In genomic region chr3:42657675-42658074, GRCh38 we compare ENCODE assay signal across 19 cellular contexts. TPM values are rescaled to one million over a fixed set of nuclear protein-coding genes. Genes with fewer than 3 reads are reported as not detected.
DNase-seq lines count a peak whose midpoint lies in the region; ATAC-seq and TF ChIP-seq lines count a peak whose summit lies in the region.
"Had no signal": no experiment of that assay in that cellular context is flagged by ENCODE, and none has a peak within 500 bp of the region (broad histone marks: within the 10 kb centered on the region; RNA-seq: fewer than 3 reads in every experiment).

No MANE protein-coding gene starts in this region.

- TF ChIP-seq EP300 in sigmoid colon (IDR thresholded peaks at IDR 0.05) (no peak), stomach (IDR thresholded peaks at IDR 0.05) (no peak)

- H3K36me3 Mint-ChIP-seq in brain, result no peaks in the 10 kb centered on the region
- H3K36me3 Mint-ChIP-seq: activated CD8-positive, alpha-beta memory T cell treated with anti-CD3 and anti-CD28 coated beads, Interleukin-2, amount 10 ng/mL, durations not matched to agents 7 days and 5 days had no signal

- WGBS in sigmoid colon, 2 donors, result 81 to 87% methylated on average over 4 of the region's 4 CpGs
- 69 to 83% (median 81%) methylated on average over 4 of the region's 4 CpGs for WGBS in stomach, 5 donors

- TF ChIP-seq CTCF in brain (conservative IDR thresholded peaks at IDR 0.05), result no peak
- no peak for TF ChIP-seq CTCF in sigmoid colon (IDR thresholded peaks at IDR 0.05)
- TF ChIP-seq CTCF in stomach (IDR thresholded peaks at IDR 0.05), result no peak

- ATAC-seq in GM21786 (IDR thresholded peaks at IDR 0.05; ENCODE audit: unreplicated experiment), result no peak
- ATAC-seq: activated CD8-positive, alpha-beta memory T cell treated with anti-CD3 and anti-CD28 coated beads, Interleukin-2, amount 10 ng/mL, durations not matched to agents 7 days and 5 days had no signal

- no peaks in the 10 kb centered on the region for H3K27me3 Mint-ChIP-seq in brain
- H3K27me3 Mint-ChIP-seq: central memory CD8-positive, alpha-beta T cell had no signal

- peak overlapping the region in 3 of 5 experiments; percentile 40 to 83 (median 66) for H3K27ac Mint-ChIP-seq in brain
- H3K27ac Mint-ChIP-seq: activated CD8-positive, alpha-beta memory T cell treated with anti-CD3 and anti-CD28 coated beads, Interleukin-2, amount 10 ng/mL, durations not matched to agents 7 days and 5 days; endodermal cell had no signal

- H3K9me3 Mint-ChIP-seq in brain, result no peaks in the 10 kb centered on the region
- H3K9me3 Mint-ChIP-seq: central memory CD8-positive, alpha-beta T cell; endodermal cell had no signal

- DNase-seq in H7 (peak; percentile 45), sigmoid colon (no peak), stomach (no peak)
- DNase-seq: activated CD4-positive, alpha-beta T cell treated with anti-CD3 and anti-CD28 coated beads for 48 hours; activated CD8-positive, alpha-beta memory T cell treated with anti-CD3 and anti-CD28 coated beads, Interleukin-2, amount 10 ng/mL, durations not matched to agents 7 days and 5 days; activated effector memory CD4-positive, alpha-beta T cell treated with Interleukin-2 at 50 U/mL for 16 hours; AML-193; endodermal cell; MG63; NCI-H1436 treated with DMSO at 0.1 percent for 48 hours; NCI-H2171; NCI-H526 treated with DMSO at 0.1 percent for 48 hours; occipital lobe; Right ventricle myocardium superior; thyroid gland had no signal

- H3K4me3 ChIP-seq in H7 (ENCODE audit: insufficient read depth, low read depth, low read length), result no peak overlapping the region
- H3K4me3 ChIP-seq in sigmoid colon, result no peak overlapping the region
- H3K4me3 ChIP-seq in stomach, result no peak overlapping the region
- H3K4me3 ChIP-seq: lung, MG63, thyroid gland had no signal

- H3K27ac ChIP-seq in sigmoid colon (peak overlapping the region in 3 of 4 donors; percentile 3 to 98 (median 93)), stomach (peak overlapping the region in 1 of 5 donors; percentile 94)
- H3K27ac ChIP-seq: thyroid gland had no signal

- no peak for TF ChIP-seq POLR2A in sigmoid colon (IDR thresholded peaks at IDR 0.05)
- TF ChIP-seq POLR2A in stomach (IDR thresholded peaks at IDR 0.05), result no peak

- H3K4me1 ChIP-seq in sigmoid colon, result peaks cover 0 to 71% (median 57%) of the 10 kb centered on the region in 4 donors
- peaks cover 30 to 71% (median 50%) of the 10 kb centered on the region in 4 donors for H3K4me1 ChIP-seq in stomach

- no peaks in the 10 kb centered on the region for H3K36me3 ChIP-seq in H7 (replicated peaks; ENCODE audit: control insufficient read depth, insufficient read depth, low read length)
- peaks cover 0 to 26% (median 4%) of the 10 kb centered on the region in 4 donors for H3K36me3 ChIP-seq in sigmoid colon
- H3K36me3 ChIP-seq in stomach, result peaks cover 11 to 48% (median 38%) of the 10 kb centered on the region in 4 donors

- intact Hi-C loops in sigmoid colon (cut with DNase I) (no loop called here), stomach (cut with DNase I; ENCODE audit: low total_unique reads) (loop anchor here (10.0 kb wide), 1 partner anchor 87 kb away; no protein-coding TSS in a partner anchor)

- peaks cover 28% of the 10 kb centered on the region for H3K4me1 Mint-ChIP-seq in brain

- peak overlapping the region in 1 of 5 experiments; percentile 43 for H3K4me3 Mint-ChIP-seq in brain
- H3K4me3 Mint-ChIP-seq: activated CD8-positive, alpha-beta memory T cell treated with anti-CD3 and anti-CD28 coated beads, Interleukin-2, amount 10 ng/mL, durations not matched to agents 7 days and 5 days; central memory CD8-positive, alpha-beta T cell; endodermal cell had no signal

- H3K27me3 ChIP-seq in H7 (ENCODE audit: control insufficient read depth, insufficient read depth, low read length) (no peaks in the 10 kb centered on the region), sigmoid colon (no peaks in the 10 kb centered on the region), stomach (no peaks in the 10 kb centered on the region)
- H3K27me3 ChIP-seq: MG63, thyroid gland had no signal

- H3K9me3 ChIP-seq in sigmoid colon, result no peaks in the 10 kb centered on the region
- H3K9me3 ChIP-seq in stomach, result no peaks in the 10 kb centered on the region
- H3K9me3 ChIP-seq: MG63, thyroid gland had no signal

RNA-seq across cellular contexts. Expression of gene ZBTB47, which starts 4.2 kb away (rescaled TPM):
- 5.1 and 8.0 TPM in 2 replicates for total RNA-seq in H7 (2014; rRNA removed; shearing (Covaris generic))
- 25.6 TPM for polyA plus RNA-seq in brain (ENCODE audit: insufficient read depth, low read depth, low replicate concordance)
- 10 to 100 TPM; 34.9 to 74.8 (median 56.9) TPM for total RNA-seq in sigmoid colon
- polyA plus RNA-seq in sigmoid colon, result 10 to 100 TPM in 1 of 3 donors, 1 to 10 TPM in 2; 6.2 to 21.0 (median 9.5) TPM
- 10 to 100 TPM; 10.1 to 40.3 (median 19.6) TPM for total RNA-seq in stomach
- polyA plus RNA-seq in stomach, result 10 to 100 TPM; 10.4 to 40.0 (median 32.1) TPM

RNA-seq across cellular contexts. Expression of gene KLHL40, which starts 27.7 kb away (rescaled TPM):
- not detected in 2 replicates for total RNA-seq in H7 (2014; rRNA removed; shearing (Covaris generic))
- polyA plus RNA-seq in brain (ENCODE audit: insufficient read depth, low read depth, low replicate concordance), result not detected
- under 1 TPM in 1 of 4 donors, not detected in 3; under 0.01 TPM for total RNA-seq in sigmoid colon
- not detected for polyA plus RNA-seq in sigmoid colon
- total RNA-seq in stomach, result under 1 TPM in 1 of 5 donors, not detected in 4; 0.18 TPM
- 1 to 10 TPM in 1 of 3 donors, under 1 TPM in 1, not detected in 1; 0.05 to 2.0 TPM for polyA plus RNA-seq in stomach
- total RNA-seq: activated CD8-positive, alpha-beta memory T cell treated with anti-CD3 and anti-CD28 coated beads, Interleukin-2, amount 10 ng/mL, durations not matched to agents 7 days and 5 days; endodermal cell; lung; occipital lobe; thyroid gland had no signal

RNA-seq across cellular contexts. Expression of gene HHATL, which starts 44.9 kb away (rescaled TPM):
- total RNA-seq in H7 (2014; rRNA removed; shearing (Covaris generic)), result not detected in 2 replicates
- polyA plus RNA-seq in brain (ENCODE audit: insufficient read depth, low read depth, low replicate concordance) (85.1 TPM), sigmoid colon (1 to 10 TPM in 1 of 3 donors, under 1 TPM in 1, not detected in 1; 0.31 to 1.4 TPM), stomach (1 to 10 TPM in 1 of 3 donors, under 1 TPM in 2; 0.81 to 6.9 (median 0.90) TPM)
- total RNA-seq in sigmoid colon (not detected), stomach (not detected)
- total RNA-seq: activated CD8-positive, alpha-beta memory T cell treated with anti-CD3 and anti-CD28 coated beads, Interleukin-2, amount 10 ng/mL, durations not matched to agents 7 days and 5 days; endodermal cell; occipital lobe had no signal

RNA-seq across cellular contexts. Expression of gene NKTR, which starts 57.2 kb away (rescaled TPM):
- 21.3 and 44.8 TPM in 2 replicates for total RNA-seq in H7 (2014; rRNA removed; shearing (Covaris generic))
- polyA plus RNA-seq in brain (ENCODE audit: insufficient read depth, low read depth, low replicate concordance) (4.6 TPM), sigmoid colon (10 to 100 TPM in 1 of 3 donors, 1 to 10 TPM in 2; 1.8 to 27.9 (median 2.5) TPM), stomach (10 to 100 TPM in 1 of 3 donors, 1 to 10 TPM in 2; 3.8 to 20.0 (median 6.4) TPM)
- total RNA-seq in sigmoid colon (100 to 1,000 TPM in 1 of 4 donors, 10 to 100 TPM in 3; 81.3 to 130 (median 84.4) TPM), stomach (100 to 1,000 TPM in 4 of 5 donors, 10 to 100 TPM in 1; 76.5 to 488 (median 141) TPM)
